ENCODE assay signal across 31 cellular contexts in the genomic region with DNA sequence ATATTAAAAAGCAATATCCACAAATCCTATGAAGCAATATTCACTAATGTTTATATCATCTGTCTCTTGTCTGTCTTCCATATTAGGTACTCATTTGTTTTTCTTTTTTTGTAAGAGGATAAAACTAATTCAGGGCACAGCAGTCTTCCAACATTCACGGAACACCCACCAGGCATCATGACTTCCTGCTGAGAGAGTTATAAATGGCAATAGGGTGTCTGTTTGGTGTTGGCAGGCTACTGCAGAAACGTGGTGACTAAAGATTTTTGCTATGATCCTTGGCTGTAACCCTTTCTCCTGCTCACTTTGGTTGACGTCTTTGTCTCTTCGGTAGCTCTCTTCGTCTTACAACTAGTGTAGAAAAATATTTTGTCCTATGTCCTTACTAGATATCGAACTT.
A peak's percentile ranks its signal among the peaks of the same experiment; 100 is the strongest.
DNase-seq lines count a peak whose midpoint lies in the region; ATAC-seq and TF ChIP-seq lines count a peak whose summit lies in the region.
"Had no signal": no experiment of that assay in that cellular context is flagged by ENCODE, and none has a peak within 500 bp of the region (broad histone marks: within the 10 kb centered on the region; RNA-seq: fewer than 3 reads in every experiment).

No MANE protein-coding gene starts in this region.

- H3K36me3 ChIP-seq in heart left ventricle, result no peaks in the 10 kb centered on the region
- H3K36me3 ChIP-seq in right atrium auricular region, result no peaks in the 10 kb centered on the region
- no peaks in the 10 kb centered on the region for H3K36me3 ChIP-seq in left ventricle myocardium inferior
- no peaks in the 10 kb centered on the region for H3K36me3 ChIP-seq in left lung
- H3K36me3 ChIP-seq: esophagus muscularis mucosa, heart right ventricle, pancreas had no signal

- WGBS in heart left ventricle, 4 donors, result 34 to 46% (median 36%) methylated on average over 6 of the region's 6 CpGs

- H3K27ac ChIP-seq in heart left ventricle (peak overlapping the region in 1 of 12 donors; percentile 19), right atrium auricular region (peak overlapping the region in 1 of 2 donors; percentile 59), left ventricle myocardium inferior (replicated peaks) (peak overlapping the region; percentile 13), left lung (no peak overlapping the region)
- H3K27ac ChIP-seq: esophagus muscularis mucosa, pancreas, testis had no signal

- peak in 3 of 4 donors; percentile 53 to 76 (median 75) for ATAC-seq in heart left ventricle
- ATAC-seq in GM19397 (IDR thresholded peaks at IDR 0.05; ENCODE audit: unreplicated experiment), result no peak
- ATAC-seq in left lung, result no peak
- ATAC-seq: activated CD4-positive, CD25-positive, alpha-beta regulatory T cell treated with anti-CD3 and anti-CD28 coated beads, Interleukin-2, amount 50 U/mL, for 24 hours; HepG2; mucosa of descending colon; natural killer cell treated with Interleukin-12 subunit alpha and Interleukin-12 subunit beta and Interleukin-15 and Interleukin-18, amount 100 ng/mL, for 72 hours; pancreas; SK-N-SH treated with all-trans-retinoic acid at 6 μM for 48 hours; stimulated activated naive CD8-positive, alpha-beta T cell treated with anti-CD3 and anti-CD28 coated beads, Interleukin-15, Interleukin-2, amounts not matched to agents 100 U/mL and 50 U/mL, for 24 hours; T-helper 17 cell had no signal

- H3K27me3 ChIP-seq in heart left ventricle (no peaks in the 10 kb centered on the region), right atrium auricular region (no peaks in the 10 kb centered on the region), left ventricle myocardium inferior (ENCODE audit: low read depth) (no peaks in the 10 kb centered on the region), left lung (no peaks in the 10 kb centered on the region)
- H3K27me3 ChIP-seq: esophagus muscularis mucosa, heart right ventricle, pancreas, testis had no signal

- TF ChIP-seq CTCF in heart left ventricle (IDR thresholded peaks at IDR 0.05), result no peak
- TF ChIP-seq CTCF in right atrium auricular region (IDR thresholded peaks at IDR 0.05), result no peak
- TF ChIP-seq CTCF in left ventricle myocardium inferior (IDR thresholded peaks at IDR 0.05; ENCODE audit: borderline replicate concordance), result no peak
- no peak for TF ChIP-seq CTCF in left lung (IDR thresholded peaks at IDR 0.05)

- intact Hi-C loops in heart left ventricle (cut with DNase I) (no loop called here), left ventricle myocardium inferior (cut with micrococcal nuclease) (no loop called here), left lung (cut with DNase I) (no loop called here)

- H3K4me1 ChIP-seq in heart left ventricle, result no peaks in the 10 kb centered on the region
- peaks cover 0 to 8% of the 10 kb centered on the region in 2 donors for H3K4me1 ChIP-seq in right atrium auricular region
- peaks cover 5% of the 10 kb centered on the region for H3K4me1 ChIP-seq in left ventricle myocardium inferior
- no peaks in the 10 kb centered on the region for H3K4me1 ChIP-seq in left lung
- H3K4me1 ChIP-seq: esophagus muscularis mucosa, heart right ventricle, pancreas, testis had no signal

- H3K9me3 ChIP-seq in heart left ventricle, result no peaks in the 10 kb centered on the region
- no peaks in the 10 kb centered on the region for H3K9me3 ChIP-seq in right atrium auricular region
- peaks cover 5% of the 10 kb centered on the region for H3K9me3 ChIP-seq in left ventricle myocardium inferior (replicated peaks)
- H3K9me3 ChIP-seq in left lung, result peaks cover 0 to 5% of the 10 kb centered on the region in 2 donors
- H3K9me3 ChIP-seq: esophagus muscularis mucosa, mucosa of descending colon, pancreas, testis had no signal

- H3K4me3 ChIP-seq in heart left ventricle (no peak overlapping the region), right atrium auricular region (no peak overlapping the region), left ventricle myocardium inferior (no peak overlapping the region), left lung (no peak overlapping the region)
- H3K4me3 ChIP-seq: esophagus muscularis mucosa, heart right ventricle, lung, mucosa of descending colon, pancreas, testis had no signal

- TF ChIP-seq POLR2A in heart left ventricle (IDR thresholded peaks at IDR 0.05), result no peak

- DNase-seq in heart left ventricle, result no peak
- no peak for DNase-seq in right atrium auricular region (ENCODE audit: low spot score)
- peak; percentile 3 for DNase-seq in NCI-H146 treated with DMSO at 0.1 percent for 48 hours (lab: John Stamatoyannopoulos, UW; ENCODE audit: unreplicated experiment)
- DNase-seq in left ventricle myocardium inferior, result no peak
- peak; percentile 42 for DNase-seq in superior temporal gyrus (ENCODE audit: extremely low spot score)
- no peak for DNase-seq in NCI-H2029 (lab: John Stamatoyannopoulos, UW)
- no peak for DNase-seq in left lung
- DNase-seq: activated CD4-positive, alpha-beta T cell treated with anti-CD3 and anti-CD28 coated beads, Interleukin-2, amount 50 U/mL, for 48 hours; activated naive CD4-positive, alpha-beta T cell treated with Interleukin-2 at 50 U/mL for 16 hours; cerebellar nuclear complex; DMS79 treated with DMSO at 0.1 percent for 48 hours; foreskin fibroblast; GF-D8; H7; heart right ventricle; mucosa of descending colon; NCI-H1436; NCI-H446; OCI-M1; pancreas; stimulated activated CD4-positive, alpha-beta T cell treated with anti-CD3 and anti-CD28 coated beads, Interleukin-1b, Interleukin-23, amount 100 ng/mL, for 48 hours; stimulated activated naive CD8-positive, alpha-beta T cell treated with anti-CD3 and anti-CD28 coated beads, Interleukin-15, Interleukin-2, amounts not matched to agents 100 U/mL and 50 U/mL, for 24 hours; T-helper 17 cell; testis had no signal

Comparison
In these comparisons a context has a peak if more than half of its experiments do, and no peak if none do; other contexts are left out.
1. ATAC-seq: peak in heart left ventricle (3 of 4); none in GM19397 (single experiment) and left lung (single experiment).
2. DNase-seq: peak in NCI-H146 treated with DMSO at 0.1 percent for 48 hours (single experiment) and superior temporal gyrus (single experiment); none in heart left ventricle (0 of 5), right atrium auricular region (single experiment), left ventricle myocardium inferior (single experiment), NCI-H2029 (single experiment) and left lung (0 of 2).